ENCODE assay signal across 34 cellular contexts in the genomic region with DNA sequence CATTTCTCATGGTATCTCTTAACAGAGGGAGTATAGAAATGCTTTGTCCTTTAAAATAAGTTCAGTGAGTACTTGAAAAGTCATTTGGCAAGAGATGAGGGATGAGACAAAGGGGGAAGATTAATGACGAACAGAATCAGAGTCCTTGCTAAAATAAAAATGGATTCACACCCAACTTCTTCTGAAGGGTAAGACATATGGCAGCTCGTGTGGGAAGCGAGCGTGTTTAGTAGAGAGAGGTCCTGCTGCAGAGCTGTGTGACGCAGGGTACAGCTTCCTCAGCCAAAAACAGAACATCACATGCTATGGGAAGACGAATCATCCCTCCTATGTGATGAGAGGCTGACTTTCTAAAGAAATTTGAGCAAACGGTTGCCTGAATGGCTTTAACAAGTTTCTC.
DNase-seq lines count a peak whose midpoint lies in the region; ATAC-seq and TF ChIP-seq lines count a peak whose summit lies in the region.
"Had no signal": no experiment of that assay in that cellular context is flagged by ENCODE, and none has a peak within 500 bp of the region (broad histone marks: within the 10 kb centered on the region; RNA-seq: fewer than 3 reads in every experiment).

No MANE protein-coding gene starts in this region.

- H3K9me3 ChIP-seq in IMR-90 (ENCODE audit: control insufficient read depth, insufficient read depth, low read length) = no peaks in the 10 kb centered on the region
- H3K9me3 ChIP-seq: A549, heart right ventricle, MG63, ovary, vagina had no signal

- no peak for TF ChIP-seq RAD21 in IMR-90 (IDR thresholded peaks at IDR 0.05; ENCODE audit: low read length)

- POLR2A ChIA-PET in IMR-90 (lab: Charles Lee; ENCODE audit: unreplicated experiment) = no interaction called here

- peaks cover 2% of the 10 kb centered on the region for H3K27me3 ChIP-seq in IMR-90 (ENCODE audit: control insufficient read depth, insufficient read depth, low read length)
- H3K27me3 ChIP-seq: MG63, ovary, vagina had no signal

- no TSS peak for BruUV-seq in IMR-90 (replicated peaks; lab: Mats Ljungman, UMichigan)

- no peak overlapping the region for H4K5ac ChIP-seq in IMR-90 (ENCODE audit: low read depth, low read length)

- H3K27ac ChIP-seq in IMR-90 (ENCODE audit: insufficient read depth, low read length) = no peak overlapping the region
- H3K27ac ChIP-seq: A549, HL-60, KMS-11, ovary, vagina had no signal

- H3K9ac ChIP-seq in IMR-90 (ENCODE audit: low read depth, low read length) = no peak overlapping the region
- H3K9ac ChIP-seq: KMS-11 had no signal

- H3K9me1 ChIP-seq in IMR-90 (ENCODE audit: insufficient read depth, low read length) = no peaks in the 10 kb centered on the region

- no peak overlapping the region for H2AK9ac ChIP-seq in IMR-90 (replicated peaks; ENCODE audit: low read depth, low read length, poor library complexity)

- H3K56ac ChIP-seq in IMR-90 (ENCODE audit: extremely low read depth, insufficient read depth, low read length) = no peak overlapping the region

- H2AFZ ChIP-seq in IMR-90 (replicated peaks; ENCODE audit: low read length, poor library complexity) = no peak overlapping the region

- in situ Hi-C loops in IMR-90 (cut with MboI; ENCODE audit: low sequenced_read_pairs) = no loop called here

- no peak overlapping the region for H4K91ac ChIP-seq in IMR-90 (ENCODE audit: insufficient read depth, low read depth, low read length)

- peak overlapping the region; percentile 35; the same call in 1 of the 2 replicates for H3K18ac ChIP-seq in IMR-90 (ENCODE audit: low read depth, low read length)

- no peak for TF ChIP-seq POLR2A in IMR-90 (IDR thresholded peaks at IDR 0.05; ENCODE audit: low read depth, low read length)

- H3K4me1 ChIP-seq in IMR-90 (ENCODE audit: control insufficient read depth, insufficient read depth, low read length) = no peaks in the 10 kb centered on the region
- H3K4me1 ChIP-seq: A549, vagina had no signal

- H4K20me1 ChIP-seq in IMR-90 (ENCODE audit: insufficient read depth, low read length) = no peaks in the 10 kb centered on the region

- H3K4me3 ChIP-seq in IMR-90 (ENCODE audit: insufficient read depth, low read depth, low read length) (no peak overlapping the region), cardiac fibroblast (replicated peaks in 1 of 2; ENCODE audit: low read depth in 2 of 2, low read length in 2 of 2) (no peak overlapping the region)
- H3K4me3 ChIP-seq: A549, heart right ventricle, MG63, ovary, smooth muscle cell, vagina had no signal

- intact Hi-C loops in IMR-90 (cut with micrococcal nuclease) (no loop called here), head of caudate nucleus (cut with DNase I) (no loop called here)

- H2BK20ac ChIP-seq in IMR-90 (ENCODE audit: low read depth, low read length) = no peak overlapping the region

- H3K4ac ChIP-seq in IMR-90 (ENCODE audit: low read depth, low read length) = no peak overlapping the region

- peak; percentile 49 for DNase-seq in IMR-90
- peak; percentile 9 to 17 for DNase-seq in cardiac fibroblast (ENCODE audit: low read depth in 2 of 2)
- DNase-seq in foreskin melanocyte = peak; percentile 92
- peak; percentile 60 for DNase-seq in occipital lobe (lab: John Stamatoyannopoulos, UW)
- DNase-seq in head of caudate nucleus = no peak
- DNase-seq in NCI-H1092 (lab: John Stamatoyannopoulos, UW) = no peak
- no peak for DNase-seq in stimulated activated CD4-positive, alpha-beta T cell treated with anti-CD3 and anti-CD28 coated beads, Interleukin-2, amount 100 ng/mL, for 48 hours
- DNase-seq: activated CD4-positive, alpha-beta T cell treated with anti-CD3 and anti-CD28 coated beads for 48 hours; activated naive CD4-positive, alpha-beta T cell treated with anti-CD3 and anti-CD28 coated beads, Interleukin-2, amount 50 U/mL, for 16 hours; AML-193; CD8-positive, alpha-beta T cell; effector CD4-positive, alpha-beta T cell; H7; heart right ventricle; kidney; left ventricle myocardium superior; MG63; naive B cell; NCI-H1436; NCI-H2081; NCI-H2227 treated with DMSO at 0.1 percent for 48 hours; NCI-H526; ovary; SHP77 treated with DMSO at 0.1 percent for 48 hours; stimulated activated CD4-positive, alpha-beta T cell treated with anti-CD3 and anti-CD28 coated beads, Interleukin-1b, Interleukin-23, amount 100 ng/mL, for 48 hours; stimulated activated naive CD8-positive, alpha-beta T cell treated with anti-CD3 and anti-CD28 coated beads, Interleukin-15, Interleukin-2, amounts not matched to agents 100 U/mL and 50 U/mL, for 24 hours; SW 1271; T-helper 9 cell had no signal

- TF ChIP-seq CTCF in IMR-90 (conservative IDR thresholded peaks at IDR 0.05; ENCODE audit: low read depth, low read length) (no peak), cardiac fibroblast (IDR thresholded peaks at IDR 0.05; ENCODE audit: low read depth, low read length) (no peak)

- dilution Hi-C loops in IMR-90 (cut with HindIII; ENCODE audit: low sequenced_read_pairs, unreplicated experiment) = no loop called here

- H2BK15ac ChIP-seq in IMR-90 (ENCODE audit: low read depth, low read length) = no peak overlapping the region

- no peak overlapping the region for H2BK120ac ChIP-seq in IMR-90 (ENCODE audit: low read depth, low read length)

- H3K23ac ChIP-seq in IMR-90 (ENCODE audit: low read depth, low read length) = no peak overlapping the region

- H3K14ac ChIP-seq in IMR-90 (replicated peaks; ENCODE audit: low read depth, low read length) = no peak overlapping the region

- WGBS in IMR-90 (ENCODE audit: extremely low coverage in 2 of 2, insufficient read length in 1 of 2), 2 experiments = 20% methylated on average over 1 of the region's 7 CpGs; no CpG with 5 or more reads in 1 of the 2 experiments

- ATAC-seq in IMR-90 (ENCODE audit: low read depth) = no peak
- ATAC-seq in GM19463 (IDR thresholded peaks at IDR 0.05; ENCODE audit: unreplicated experiment) = no peak
- ATAC-seq: A549; CD8-positive, alpha-beta T cell; heart right ventricle; left ventricle myocardium superior; stimulated activated naive CD8-positive, alpha-beta T cell treated with anti-CD3 and anti-CD28 coated beads, Interleukin-15, Interleukin-2, amounts not matched to agents 100 U/mL and 50 U/mL, for 24 hours had no signal

- H2BK5ac ChIP-seq in IMR-90 (ENCODE audit: low read depth, low read length, poor library complexity, severe bottlenecking) = no peak overlapping the region

- H3K36me3 ChIP-seq in IMR-90 (ENCODE audit: control insufficient read depth, insufficient read depth, low read length) = no peaks in the 10 kb centered on the region
- H3K36me3 ChIP-seq: heart right ventricle, MG63, ovary, vagina had no signal

- CTCF ChIA-PET in IMR-90 (lab: Yijun Ruan, JAX) = interaction anchor here (0.6 kb wide), 1 partner anchor 65 kb away, joined by 6 read pairs; no protein-coding TSS in a partner anchor

- H3K4me2 ChIP-seq in IMR-90 (ENCODE audit: low read depth, low read length) = no peak overlapping the region
- H3K4me2 ChIP-seq: A549, KMS-11, smooth muscle cell had no signal

- no peak overlapping the region for H4K8ac ChIP-seq in IMR-90 (ENCODE audit: low read depth in 2 of 2, low read length in 2 of 2)

- H2AK5ac ChIP-seq in IMR-90 (ENCODE audit: low read depth, low read length) = no peak overlapping the region

- H3K79me1 ChIP-seq in IMR-90 (ENCODE audit: low read depth in 1 of 2, low read length in 2 of 2) = no peaks in the 10 kb centered on the region

TF ChIP-seq in IMR-90, 13 proteins besides CTCF, POLR2A, EP300 and RAD21:
- no peak for TF ChIP-seq CEBPB (IDR thresholded peaks at IDR 0.05; ENCODE audit: low read depth, low read length)
- TF ChIP-seq SMC3 (IDR thresholded peaks at IDR 0.05; ENCODE audit: low read depth, low read length) = no peak
- TF ChIP-seq FOS (IDR thresholded peaks at IDR 0.05; ENCODE audit: low read depth, low read length) = no peak
- TF ChIP-seq, protein P1, sequence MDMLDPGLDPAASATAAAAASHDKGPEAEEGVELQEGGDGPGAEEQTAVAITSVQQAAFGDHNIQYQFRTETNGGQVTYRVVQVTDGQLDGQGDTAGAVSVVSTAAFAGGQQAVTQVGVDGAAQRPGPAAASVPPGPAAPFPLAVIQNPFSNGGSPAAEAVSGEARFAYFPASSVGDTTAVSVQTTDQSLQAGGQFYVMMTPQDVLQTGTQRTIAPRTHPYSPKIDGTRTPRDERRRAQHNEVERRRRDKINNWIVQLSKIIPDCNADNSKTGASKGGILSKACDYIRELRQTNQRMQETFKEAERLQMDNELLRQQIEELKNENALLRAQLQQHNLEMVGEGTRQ (IDR thresholded peaks at IDR 0.05; ENCODE audit: low read depth, low read length) = no peak
- TF ChIP-seq, protein P2, sequence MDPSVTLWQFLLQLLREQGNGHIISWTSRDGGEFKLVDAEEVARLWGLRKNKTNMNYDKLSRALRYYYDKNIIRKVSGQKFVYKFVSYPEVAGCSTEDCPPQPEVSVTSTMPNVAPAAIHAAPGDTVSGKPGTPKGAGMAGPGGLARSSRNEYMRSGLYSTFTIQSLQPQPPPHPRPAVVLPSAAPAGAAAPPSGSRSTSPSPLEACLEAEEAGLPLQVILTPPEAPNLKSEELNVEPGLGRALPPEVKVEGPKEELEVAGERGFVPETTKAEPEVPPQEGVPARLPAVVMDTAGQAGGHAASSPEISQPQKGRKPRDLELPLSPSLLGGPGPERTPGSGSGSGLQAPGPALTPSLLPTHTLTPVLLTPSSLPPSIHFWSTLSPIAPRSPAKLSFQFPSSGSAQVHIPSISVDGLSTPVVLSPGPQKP (IDR thresholded peaks at IDR 0.05; ENCODE audit: borderline replicate concordance, low read depth, low read length) = no peak
- TF ChIP-seq MXI1 (IDR thresholded peaks at IDR 0.05; ENCODE audit: borderline replicate concordance, low read depth, low read length) = no peak
- TF ChIP-seq BHLHE40 (IDR thresholded peaks at IDR 0.05; ENCODE audit: low read depth, low read length) = no peak
- TF ChIP-seq RCOR1 (IDR thresholded peaks at IDR 0.05; ENCODE audit: insufficient replicate concordance, low read length) = no peak
- TF ChIP-seq CHD1 (IDR thresholded peaks at IDR 0.05; ENCODE audit: low read depth, low read length) = no peak
TF ChIP-seq in IMR-90: peak in this region for 0.

Comparison
In these comparisons a context has a peak if more than half of its experiments do, and no peak if none do; other contexts are left out.
1. DNase-seq: peak in IMR-90 (single experiment), cardiac fibroblast (2 of 2), foreskin melanocyte (single experiment) and occipital lobe (single experiment); none in head of caudate nucleus (0 of 42), NCI-H1092 (single experiment) and stimulated activated CD4-positive, alpha-beta T cell treated with anti-CD3 and anti-CD28 coated beads, Interleukin-2, amount 100 ng/mL, for 48 hours (0 of 2).